Comparison of ENCODE assay signal across 12 cellular contexts in genomic region chr6:56671651-56672461, GRCh38. TPM values are rescaled to one million over a fixed set of nuclear protein-coding genes. Genes with fewer than 3 reads are reported as not detected.
DNase-seq lines count a peak whose midpoint lies in the region; ATAC-seq and TF ChIP-seq lines count a peak whose summit lies in the region.
"Had no signal": no experiment of that assay in that cellular context is flagged by ENCODE, and none has a peak within 500 bp of the region (broad histone marks: within the 10 kb centered on the region; RNA-seq: fewer than 3 reads in every experiment).

No MANE protein-coding gene starts in this region.

- H3K4me3 Mint-ChIP-seq in CD8-positive, alpha-beta T cell, result no peak overlapping the region
- H3K4me3 Mint-ChIP-seq: naive B cell had no signal

- no peaks in the 10 kb centered on the region for H3K27me3 Mint-ChIP-seq in CD8-positive, alpha-beta T cell (ENCODE audit: low read depth)
- H3K27me3 Mint-ChIP-seq: naive B cell had no signal

- POLR2A ChIA-PET in CD8-positive, alpha-beta T cell (lab: Charles Lee), result no interaction called here

- H3K9me3 ChIP-seq in body of pancreas, result no peaks in the 10 kb centered on the region
- no peaks in the 10 kb centered on the region for H3K9me3 ChIP-seq in CD8-positive, alpha-beta T cell (ENCODE audit: low read length)

- H3K27ac Mint-ChIP-seq in CD8-positive, alpha-beta T cell, result no peak overlapping the region

- H3K9me3 Mint-ChIP-seq in CD8-positive, alpha-beta T cell, result no peaks in the 10 kb centered on the region
- H3K9me3 Mint-ChIP-seq: naive B cell had no signal

- H3K27me3 ChIP-seq in body of pancreas (no peaks in the 10 kb centered on the region), H7 (ENCODE audit: control insufficient read depth, insufficient read depth, low read length) (no peaks in the 10 kb centered on the region)
- H3K27me3 ChIP-seq in CD8-positive, alpha-beta T cell (ENCODE audit: insufficient read depth, low read length), result no peaks in the 10 kb centered on the region
- H3K27me3 ChIP-seq: cardiac muscle cell had no signal

- WGBS in body of pancreas, 2 donors, result 25 to 45% methylated on average over 6 of the region's 6 CpGs

- no peak for TF ChIP-seq CTCF in body of pancreas (IDR thresholded peaks at IDR 0.05)
- TF ChIP-seq CTCF in CD8-positive, alpha-beta T cell (IDR thresholded peaks at IDR 0.05), result no peak

- H3K4me1 ChIP-seq in body of pancreas, result no peaks in the 10 kb centered on the region
- no peaks in the 10 kb centered on the region for H3K4me1 ChIP-seq in CD8-positive, alpha-beta T cell (ENCODE audit: insufficient read depth, low read length)

- no peak overlapping the region for H3K4me3 ChIP-seq in body of pancreas
- no peak overlapping the region for H3K4me3 ChIP-seq in H7 (ENCODE audit: insufficient read depth, low read depth, low read length)
- no peak overlapping the region for H3K4me3 ChIP-seq in CD8-positive, alpha-beta T cell (ENCODE audit: low read depth, low read length)
- H3K4me3 ChIP-seq: cardiac muscle cell had no signal

- H3K27ac ChIP-seq in body of pancreas (peak overlapping the region in 3 of 4 donors; percentile 35 to 71 (median 51)), temporal lobe (ENCODE audit: low read depth, low read length) (peak overlapping the region; percentile 94)
- H3K27ac ChIP-seq in CD8-positive, alpha-beta T cell (ENCODE audit: low read depth, low read length), result no peak overlapping the region
- H3K27ac ChIP-seq: cardiac muscle cell, VCaP had no signal

- ATAC-seq in body of pancreas, result peak; percentile 35
- ATAC-seq in left lobe of liver, result peak; percentile 75
- no peak for ATAC-seq in GM18520 (IDR thresholded peaks at IDR 0.05; ENCODE audit: unreplicated experiment)
- ATAC-seq in HG02610 (IDR thresholded peaks at IDR 0.05; ENCODE audit: unreplicated experiment), result no peak
- ATAC-seq in CD8-positive, alpha-beta T cell, result no peak

- peak; percentile 25 for DNase-seq in LHCN-M2 (ENCODE audit: low read depth)
- DNase-seq in body of pancreas, result peak in 3 of 4 donors; percentile 13 to 16 (median 13)
- DNase-seq in left lobe of liver (ENCODE audit: low spot score), result no peak
- no peak for DNase-seq in H7
- DNase-seq in CD8-positive, alpha-beta T cell, result no peak
- DNase-seq: naive B cell, NCI-H1048 had no signal

- no peak for TF ChIP-seq POLR2A in body of pancreas (IDR thresholded peaks at IDR 0.05)

- H3K36me3 ChIP-seq in body of pancreas (replicated peaks in 1 of 2; ENCODE audit: insufficient read depth in 1 of 2, low read depth in 2 of 2), result no peaks in the 10 kb centered on the region
- H3K36me3 ChIP-seq in H7 (replicated peaks; ENCODE audit: control insufficient read depth, insufficient read depth, low read length), result no peaks in the 10 kb centered on the region
- no peaks in the 10 kb centered on the region for H3K36me3 ChIP-seq in CD8-positive, alpha-beta T cell (ENCODE audit: insufficient read depth, low read length)
- H3K36me3 ChIP-seq: cardiac muscle cell had no signal

- CTCF ChIA-PET in CD8-positive, alpha-beta T cell (lab: Charles Lee), result no interaction called here

- H3K4me1 Mint-ChIP-seq in CD8-positive, alpha-beta T cell (ENCODE audit: low read depth), result no peaks in the 10 kb centered on the region
- H3K4me1 Mint-ChIP-seq: naive B cell had no signal

- H3K36me3 Mint-ChIP-seq in CD8-positive, alpha-beta T cell, result no peaks in the 10 kb centered on the region
- H3K36me3 Mint-ChIP-seq: naive B cell had no signal

- intact Hi-C loops in body of pancreas (cut with DNase I), result no loop called here
- intact Hi-C loops in CD8-positive, alpha-beta T cell (cut with DNase I, micrococcal nuclease), result no loop called here

RNA-seq across cellular contexts. Expression of gene DST, which starts 29.2 kb away (rescaled TPM):
- total RNA-seq in LHCN-M2 (2014; rRNA removed) (210 and 230 TPM in 2 replicates), body of pancreas (100 to 1,000 TPM; 105 to 117 TPM), left lobe of liver (86.5 TPM), temporal lobe (199 TPM)
- 67.5 TPM for polyA plus RNA-seq in LHCN-M2 (2012)
- total RNA-seq in H7 (2014; rRNA removed; shearing (Covaris generic)), result 49.2 and 57.9 TPM in 2 replicates
- total RNA-seq in CD8-positive, alpha-beta T cell, result under 1 TPM; 0.43 to 0.56 TPM

Comparison
In these comparisons a context has a peak if more than half of its experiments do, and no peak if none do; other contexts are left out.
1. DNase-seq: peak in LHCN-M2 (single experiment) and body of pancreas (3 of 4); none in left lobe of liver (single experiment), H7 (single experiment) and CD8-positive, alpha-beta T cell (0 of 7).
2. ATAC-seq: peak in body of pancreas (single experiment) and left lobe of liver (single experiment); none in GM18520 (single experiment), HG02610 (single experiment) and CD8-positive, alpha-beta T cell (single experiment).
3. RNA of gene DST, which starts 29.2 kb away (total RNA-seq): 210 to 230 TPM in LHCN-M2, 199 TPM in temporal lobe (single experiment), 105 to 117 TPM in body of pancreas, 86.5 TPM in left lobe of liver (single experiment) and 49.2 to 57.9 TPM in H7; 0.43 to 0.56 TPM in CD8-positive, alpha-beta T cell; every median in the first group is over 10 times any median in the second.